ENCODE assay signal across 20 cellular contexts in the genomic region with DNA sequence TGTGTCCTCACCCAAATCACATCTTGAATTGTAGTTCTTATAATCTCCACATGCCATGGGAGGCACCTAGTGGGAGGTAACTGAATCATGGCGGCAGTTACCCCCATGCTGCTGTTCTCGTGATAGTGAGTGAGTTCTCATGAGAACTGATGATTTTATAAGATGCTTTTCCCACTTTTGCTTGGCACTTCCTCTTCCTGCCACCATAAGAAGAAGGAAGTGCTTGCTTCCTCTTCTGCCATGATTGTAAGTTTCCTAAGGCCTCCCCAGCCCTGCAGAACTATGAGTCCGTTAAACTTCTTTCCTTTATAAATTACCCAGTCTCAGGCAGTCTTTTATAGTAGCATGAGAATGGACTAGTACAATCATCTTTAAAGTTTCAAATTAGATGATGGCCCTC.
"Had no signal": no experiment of that assay in that cellular context is flagged by ENCODE, and none has a peak within 500 bp of the region (broad histone marks: within the 10 kb centered on the region; RNA-seq: fewer than 3 reads in every experiment).

No MANE protein-coding gene starts in this region.

- H3K36me3 ChIP-seq: MG63, SJSA1 had no signal

- H3K4me3 ChIP-seq: MG63, SJSA1, SK-N-MC had no signal

- DNase-seq: IMR-90, MG63, NCI-H1092 treated with DMSO at 0.1 percent for 48 hours, NCI-H1436, NCI-H187, NCI-H2029, NCI-H2081 treated with DMSO at 0.1 percent for 48 hours, NCI-H2171, NCI-H226, NCI-H446, NCI-H510A, NCI-H69, NCI-H774, Right ventricle myocardium superior, RPMI8226, SIG-M5, T-helper 1 cell had no signal

- H3K9me3 ChIP-seq: MG63 had no signal

- H3K27ac ChIP-seq: KMS-11, SJSA1, SK-N-MC had no signal

- H3K4me1 ChIP-seq: SJSA1 had no signal

- H3K27me3 ChIP-seq: MG63, SJSA1 had no signal
